28 cellular contexts compared by ENCODE assay signal in genomic region chr4:41394362-41394960, GRCh38.
DNase-seq lines count a peak whose midpoint lies in the region; ATAC-seq, FAIRE-seq and TF ChIP-seq lines count a peak whose summit lies in the region.
"Had no signal": no experiment of that assay in that cellular context is flagged by ENCODE, and none has a peak within 500 bp of the region (broad histone marks: within the 10 kb centered on the region; RNA-seq: fewer than 3 reads in every experiment).

No MANE protein-coding gene starts in this region.

- H3K4me1 ChIP-seq in psoas muscle: peaks cover 33% of the 10 kb centered on the region
- H3K4me1 ChIP-seq: BLaER1 treated with 17β-estradiol and CSF1 and Interleukin-3, amounts not matched to agents 10 nM and 100 nM; breast epithelium; right lobe of liver had no signal

- no peaks in the 10 kb centered on the region for H3K4me1 Mint-ChIP-seq in activated CD8-positive, alpha-beta T cell treated with anti-CD3 and anti-CD28 coated beads, Interleukin-2, amount 10 ng/mL, durations not matched to agents 7 days and 5 days (ENCODE audit: low read depth)
- no peaks in the 10 kb centered on the region for H3K4me1 Mint-ChIP-seq in activated T-helper 2 cell treated with anti-CD3 and anti-CD28 coated beads, Interferon-gamma antibody, Interleukin-2, Interleukin-4, amounts not matched to agents 10 μg/mL and 5 μg/mL and 100 μg/mL, durations not matched to agents 14 hours and 24 hours and 36 hours (ENCODE audit: low read depth)
- H3K4me1 Mint-ChIP-seq: activated naive CD4-positive, alpha-beta T cell treated with anti-CD3 and anti-CD28 coated beads, Interleukin-2, amount 50 U/mL, for 24 hours; stimulated activated memory B cell treated with anti-CD40 and anti-IgM and Interleukin-4, amounts not matched to agents 10 μg/mL and 1 μg/mL and 100 μg/mL, for 72 hours had no signal

- H3K36me3 ChIP-seq in psoas muscle (ENCODE audit: insufficient read depth in 1 of 2, low read depth in 1 of 2): no peaks in the 10 kb centered on the region
- H3K36me3 ChIP-seq: BLaER1 treated with 17β-estradiol and CSF1 and Interleukin-3, amounts not matched to agents 10 nM and 100 nM; breast epithelium; heart left ventricle; right lobe of liver; suprapubic skin had no signal

- no peak for TF ChIP-seq CTCF in psoas muscle (IDR thresholded peaks at IDR 0.05)

- no peak overlapping the region for H3K4me3 ChIP-seq in psoas muscle
- H3K4me3 ChIP-seq: BLaER1 treated with 17β-estradiol and CSF1 and Interleukin-3, amounts not matched to agents 10 nM and 100 nM; breast epithelium; heart left ventricle; right lobe of liver; suprapubic skin had no signal

- TF ChIP-seq POLR2A in GM18505 (IDR thresholded peaks at IDR 0.05; ENCODE audit: borderline replicate concordance, extremely low read depth, insufficient read depth, insufficient read length): no peak

- no peaks in the 10 kb centered on the region for H3K27me3 Mint-ChIP-seq in activated CD8-positive, alpha-beta T cell treated with anti-CD3 and anti-CD28 coated beads, Interleukin-2, amount 10 ng/mL, durations not matched to agents 7 days and 5 days (ENCODE audit: low read depth)
- H3K27me3 Mint-ChIP-seq in activated T-helper 2 cell treated with anti-CD3 and anti-CD28 coated beads, Interferon-gamma antibody, Interleukin-2, Interleukin-4, amounts not matched to agents 10 μg/mL and 5 μg/mL and 100 μg/mL, durations not matched to agents 14 hours and 24 hours and 36 hours (ENCODE audit: low read depth): no peaks in the 10 kb centered on the region
- H3K27me3 Mint-ChIP-seq: stimulated activated memory B cell treated with anti-CD40 and anti-IgM and Interleukin-4, amounts not matched to agents 10 μg/mL and 1 μg/mL and 100 μg/mL, for 72 hours had no signal

- no peaks in the 10 kb centered on the region for H3K27me3 ChIP-seq in psoas muscle (ENCODE audit: insufficient read depth in 3 of 3, low read length in 2 of 3)
- H3K27me3 ChIP-seq: BLaER1 treated with 17β-estradiol and CSF1 and Interleukin-3, amounts not matched to agents 10 nM and 100 nM; breast epithelium; heart left ventricle; right lobe of liver; suprapubic skin had no signal

- H3K4me3 Mint-ChIP-seq in activated CD8-positive, alpha-beta T cell treated with anti-CD3 and anti-CD28 coated beads, Interleukin-2, amount 10 ng/mL, durations not matched to agents 7 days and 5 days: no peak overlapping the region
- no peak overlapping the region for H3K4me3 Mint-ChIP-seq in activated T-helper 2 cell treated with anti-CD3 and anti-CD28 coated beads, Interferon-gamma antibody, Interleukin-2, Interleukin-4, amounts not matched to agents 10 μg/mL and 5 μg/mL and 100 μg/mL, durations not matched to agents 14 hours and 24 hours and 36 hours (ENCODE audit: low read depth)
- H3K4me3 Mint-ChIP-seq: activated naive CD4-positive, alpha-beta T cell treated with anti-CD3 and anti-CD28 coated beads, Interleukin-2, amount 50 U/mL, for 24 hours; activated T-helper 1 cell treated with anti-CD3 and anti-CD28 coated beads, Interleukin-12 subunit alpha, Interleukin-12 subunit beta, Interleukin-2, Interleukin-4 antibody, amounts not matched to agents 30 ng/mL and 10 ng/mL and 1 ng/mL, durations not matched to agents 14 hours and 24 hours and 36 hours; stimulated activated memory B cell treated with anti-CD40 and anti-IgM and Interleukin-4, amounts not matched to agents 10 μg/mL and 1 μg/mL and 100 μg/mL, for 72 hours had no signal

- H3K9me3 ChIP-seq in psoas muscle: no peaks in the 10 kb centered on the region
- H3K9me3 ChIP-seq: breast epithelium, heart left ventricle, right lobe of liver, suprapubic skin had no signal

- 37 to 70% (median 45%) methylated on average over 3 of the region's 3 CpGs for WGBS in psoas muscle, 3 donors

- peak; percentile 100 for FAIRE-seq in A204.1 (lab: Jason Lieb, UNC)
- FAIRE-seq: GM12892 had no signal

- H3K36me3 Mint-ChIP-seq in activated CD8-positive, alpha-beta T cell treated with anti-CD3 and anti-CD28 coated beads, Interleukin-2, amount 10 ng/mL, durations not matched to agents 7 days and 5 days (ENCODE audit: low read depth): no peaks in the 10 kb centered on the region
- H3K36me3 Mint-ChIP-seq in activated T-helper 2 cell treated with anti-CD3 and anti-CD28 coated beads, Interferon-gamma antibody, Interleukin-2, Interleukin-4, amounts not matched to agents 10 μg/mL and 5 μg/mL and 100 μg/mL, durations not matched to agents 14 hours and 24 hours and 36 hours (ENCODE audit: low read depth): no peaks in the 10 kb centered on the region
- H3K36me3 Mint-ChIP-seq: activated naive CD4-positive, alpha-beta T cell treated with anti-CD3 and anti-CD28 coated beads, Interleukin-2, amount 50 U/mL, for 24 hours; stimulated activated memory B cell treated with anti-CD40 and anti-IgM and Interleukin-4, amounts not matched to agents 10 μg/mL and 1 μg/mL and 100 μg/mL, for 72 hours had no signal

- POLR2A ChIA-PET in activated CD8-positive, alpha-beta T cell treated with anti-CD3 and anti-CD28 coated beads, Interleukin-2, amount 10 ng/mL, durations not matched to agents 7 days and 5 days (lab: Charles Lee): no interaction called here

- in situ Hi-C loops in G401 (cut with HindIII; ENCODE audit: low sequenced_read_pairs): no loop called here
- in situ Hi-C loops in SK-MEL-5 (cut with HindIII; ENCODE audit: low pct_unique_long_range_greater_than_20kb, low sequenced_read_pairs): no loop called here

- DNase-seq in G401 (ENCODE audit: low spot score) (peak; percentile 34), SK-MEL-5 (ENCODE audit: low read depth, low spot score) (peak; percentile 37), psoas muscle (no peak), AG20443 (ENCODE audit: low spot score) (no peak)
- DNase-seq in activated CD8-positive, alpha-beta T cell treated with anti-CD3 and anti-CD28 coated beads, Interleukin-2, amount 10 ng/mL, durations not matched to agents 7 days and 5 days: no peak
- DNase-seq in activated T-helper 2 cell treated with anti-CD3 and anti-CD28 coated beads, Interferon-gamma antibody, Interleukin-2, Interleukin-4, amounts not matched to agents 10 μg/mL and 5 μg/mL and 100 μg/mL, durations not matched to agents 14 hours and 24 hours and 36 hours (ENCODE audit: low spot score): no peak
- DNase-seq: activated CD4-positive, alpha-beta T cell treated with anti-CD3 and anti-CD28 coated beads, Interleukin-2, amount 50 U/mL, for 4 hours; amygdala; effector CD8-positive, alpha-beta T cell; GOT3; heart left ventricle; kidney; NCI-H1694 treated with DMSO at 0.1 percent for 48 hours; NCI-H524; posterior cingulate gyrus; right lobe of liver; stimulated activated CD4-positive, alpha-beta T cell treated with anti-CD3 and anti-CD28 coated beads, Interleukin-4, amount 100 ng/mL, for 4 hours; T-helper 1 cell had no signal

- CTCF ChIA-PET in activated CD8-positive, alpha-beta T cell treated with anti-CD3 and anti-CD28 coated beads, Interleukin-2, amount 10 ng/mL, durations not matched to agents 7 days and 5 days (lab: Charles Lee): no interaction called here

- intact Hi-C loops in psoas muscle (cut with DNase I): no loop called here
- intact Hi-C loops in activated T-helper 2 cell treated with anti-CD3 and anti-CD28 coated beads, Interferon-gamma antibody, Interleukin-2, Interleukin-4, amounts not matched to agents 10 μg/mL and 5 μg/mL and 100 μg/mL, durations not matched to agents 14 hours and 24 hours and 36 hours (cut with micrococcal nuclease): no loop called here

- ATAC-seq in psoas muscle (peak in 2 of 4 donors; percentile 54 to 69), GM18505 (IDR thresholded peaks at IDR 0.05; ENCODE audit: unreplicated experiment) (no peak)
- no peak for ATAC-seq in activated CD8-positive, alpha-beta T cell treated with anti-CD3 and anti-CD28 coated beads, Interleukin-2, amount 10 ng/mL, durations not matched to agents 7 days and 5 days
- ATAC-seq: right lobe of liver; stimulated activated memory B cell treated with anti-CD40 and anti-IgM and Interleukin-4, amounts not matched to agents 10 μg/mL and 1 μg/mL and 100 μg/mL, for 72 hours had no signal

- H3K27ac ChIP-seq in psoas muscle: peak overlapping the region; percentile 51
- H3K27ac ChIP-seq: BLaER1 treated with 17β-estradiol and CSF1 and Interleukin-3, amounts not matched to agents 10 nM and 100 nM; breast epithelium; heart left ventricle; HL-60; right lobe of liver; suprapubic skin had no signal

- H3K27ac Mint-ChIP-seq in activated CD8-positive, alpha-beta T cell treated with anti-CD3 and anti-CD28 coated beads, Interleukin-2, amount 10 ng/mL, durations not matched to agents 7 days and 5 days: no peak overlapping the region
- H3K27ac Mint-ChIP-seq in activated T-helper 2 cell treated with anti-CD3 and anti-CD28 coated beads, Interferon-gamma antibody, Interleukin-2, Interleukin-4, amounts not matched to agents 10 μg/mL and 5 μg/mL and 100 μg/mL, durations not matched to agents 14 hours and 24 hours and 36 hours: no peak overlapping the region
- H3K27ac Mint-ChIP-seq: activated naive CD4-positive, alpha-beta T cell treated with anti-CD3 and anti-CD28 coated beads, Interleukin-2, amount 50 U/mL, for 24 hours; activated T-helper 1 cell treated with anti-CD3 and anti-CD28 coated beads, Interleukin-12 subunit alpha, Interleukin-12 subunit beta, Interleukin-2, Interleukin-4 antibody, amounts not matched to agents 30 ng/mL and 10 ng/mL and 1 ng/mL, durations not matched to agents 14 hours and 24 hours and 36 hours; stimulated activated memory B cell treated with anti-CD40 and anti-IgM and Interleukin-4, amounts not matched to agents 10 μg/mL and 1 μg/mL and 100 μg/mL, for 72 hours had no signal

- H3K9me3 Mint-ChIP-seq in activated CD8-positive, alpha-beta T cell treated with anti-CD3 and anti-CD28 coated beads, Interleukin-2, amount 10 ng/mL, durations not matched to agents 7 days and 5 days (ENCODE audit: insufficient read depth): no peaks in the 10 kb centered on the region
- H3K9me3 Mint-ChIP-seq in activated T-helper 2 cell treated with anti-CD3 and anti-CD28 coated beads, Interferon-gamma antibody, Interleukin-2, Interleukin-4, amounts not matched to agents 10 μg/mL and 5 μg/mL and 100 μg/mL, durations not matched to agents 14 hours and 24 hours and 36 hours: no peaks in the 10 kb centered on the region
- H3K9me3 Mint-ChIP-seq: activated naive CD4-positive, alpha-beta T cell treated with anti-CD3 and anti-CD28 coated beads, Interleukin-2, amount 50 U/mL, for 24 hours; activated T-helper 1 cell treated with anti-CD3 and anti-CD28 coated beads, Interleukin-12 subunit alpha, Interleukin-12 subunit beta, Interleukin-2, Interleukin-4 antibody, amounts not matched to agents 30 ng/mL and 10 ng/mL and 1 ng/mL, durations not matched to agents 14 hours and 24 hours and 36 hours had no signal

Comparison
In these comparisons a context has a peak if more than half of its experiments do, and no peak if none do; other contexts are left out.
1. DNase-seq: peak in G401 (single experiment) and SK-MEL-5 (single experiment); none in psoas muscle (0 of 2), activated CD8-positive, alpha-beta T cell treated with anti-CD3 and anti-CD28 coated beads, Interleukin-2, amount 10 ng/mL, durations not matched to agents 7 days and 5 days (single experiment), activated T-helper 2 cell treated with anti-CD3 and anti-CD28 coated beads, Interferon-gamma antibody, Interleukin-2, Interleukin-4, amounts not matched to agents 10 μg/mL and 5 μg/mL and 100 μg/mL, durations not matched to agents 14 hours and 24 hours and 36 hours (single experiment) and AG20443 (single experiment).